31 cellular contexts compared by ENCODE assay signal in the genomic region with DNA sequence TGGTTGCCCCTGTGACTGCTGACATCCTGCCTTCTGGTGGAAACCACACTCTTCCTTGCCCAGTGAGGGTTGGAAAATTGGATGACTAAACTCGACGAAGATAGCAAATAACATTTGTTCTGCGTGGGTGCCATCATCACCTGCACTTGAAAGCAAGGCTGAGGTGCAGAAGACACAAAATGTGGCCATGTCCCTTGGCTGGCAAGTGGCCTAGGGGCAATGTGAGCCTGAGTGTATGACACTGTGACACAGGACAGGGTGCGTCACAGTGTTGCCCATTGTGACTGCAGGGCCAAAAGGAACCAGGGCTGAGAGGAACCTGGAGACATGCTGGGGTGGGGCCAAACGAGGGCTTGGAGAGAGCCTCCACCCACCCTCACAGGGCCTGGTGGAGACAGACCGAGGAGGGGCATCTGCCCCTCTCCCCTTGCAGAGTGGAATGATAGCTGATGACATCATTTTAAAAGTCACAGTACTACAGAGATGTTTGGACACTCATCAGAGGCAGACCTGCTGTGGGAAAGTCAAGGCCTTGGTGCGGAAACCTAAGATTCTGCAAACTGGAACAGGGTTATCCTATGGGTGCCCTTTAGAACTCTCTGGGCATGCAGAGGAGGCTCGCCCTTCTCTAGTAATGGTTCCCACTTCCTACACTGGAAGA. TPM values are rescaled to one million over a fixed set of nuclear protein-coding genes. Genes with fewer than 3 reads are reported as not detected.
DNase-seq lines count a peak whose midpoint lies in the region; ATAC-seq and TF ChIP-seq lines count a peak whose summit lies in the region.
"Had no signal": no experiment of that assay in that cellular context is flagged by ENCODE, and none has a peak within 500 bp of the region (broad histone marks: within the 10 kb centered on the region; RNA-seq: fewer than 3 reads in every experiment).

No MANE protein-coding gene starts in this region.

- no peaks in the 10 kb centered on the region for H3K79me2 ChIP-seq in neural progenitor cell (ENCODE audit: low read depth)

- H3K9ac ChIP-seq in neural progenitor cell, result no peak overlapping the region

- H2AFZ ChIP-seq in neural progenitor cell (replicated peaks), result no peak overlapping the region

- H3F3A ChIP-seq in neural progenitor cell (ENCODE audit: low read depth), result no peaks in the 10 kb centered on the region

- peak overlapping the region; percentile 66 for H3K27ac Mint-ChIP-seq in activated naive CD8-positive, alpha-beta T cell
- H3K27ac Mint-ChIP-seq in activated naive CD8-positive, alpha-beta T cell treated with anti-CD3 and anti-CD28 coated beads for 36 hours, result no peak overlapping the region
- H3K27ac Mint-ChIP-seq in T-cell (peak overlapping the region; percentile 77), neural progenitor cell (no peak overlapping the region)
- peak overlapping the region; percentile 71 for H3K27ac Mint-ChIP-seq in activated naive CD8-positive, alpha-beta T cell treated with anti-CD3 and anti-CD28 coated beads, Interleukin-2, amount 50 U/mL, for 24 hours
- no peak overlapping the region for H3K27ac Mint-ChIP-seq in stimulated activated naive CD8-positive, alpha-beta T cell treated with anti-CD3 and anti-CD28 coated beads, Interleukin-15, amount 100 ng/mL, for 72 hours
- H3K27ac Mint-ChIP-seq: progenitor cell of endocrine pancreas, type B pancreatic cell had no signal

- POLR2A ChIA-PET in T-cell (lab: Charles Lee), result interaction anchor here in 1 of 2 donors (1.5 kb wide), 1 partner anchor 12 kb away, joined by 5 read pairs; the partner anchor contains the start of gene HLA-F

- CTCF ChIA-PET in T-cell (lab: Charles Lee), result interaction anchor here in 1 of 2 donors (1.3 kb wide), 1 partner anchor 39 kb away, joined by 3 read pairs; no protein-coding TSS in a partner anchor

- H3K4me3 Mint-ChIP-seq in activated naive CD8-positive, alpha-beta T cell, result peak overlapping the region; percentile 59
- no peak overlapping the region for H3K4me3 Mint-ChIP-seq in activated naive CD8-positive, alpha-beta T cell treated with anti-CD3 and anti-CD28 coated beads for 36 hours
- peak overlapping the region in 2 of 3 donors; percentile 29 to 76 for H3K4me3 Mint-ChIP-seq in T-cell
- H3K4me3 Mint-ChIP-seq in activated naive CD8-positive, alpha-beta T cell treated with anti-CD3 and anti-CD28 coated beads, Interleukin-2, amount 50 U/mL, for 24 hours, result no peak overlapping the region
- H3K4me3 Mint-ChIP-seq in stimulated activated naive CD8-positive, alpha-beta T cell treated with anti-CD3 and anti-CD28 coated beads, Interleukin-15, amount 100 ng/mL, for 72 hours, result peak overlapping the region; percentile 27 to 51
- H3K4me3 Mint-ChIP-seq in neural progenitor cell, result no peak overlapping the region
- H3K4me3 Mint-ChIP-seq: type B pancreatic cell had no signal

- H3K27ac ChIP-seq in neural progenitor cell, result no peak overlapping the region
- H3K27ac ChIP-seq: foreskin keratinocyte had no signal

- H3K4me1 ChIP-seq in neural progenitor cell, result no peaks in the 10 kb centered on the region
- H3K4me1 ChIP-seq: esophagus squamous epithelium, foreskin keratinocyte had no signal

- H3K4me1 Mint-ChIP-seq in activated naive CD8-positive, alpha-beta T cell (ENCODE audit: low read depth), result peaks cover 87% of the 10 kb centered on the region
- peaks cover 74% of the 10 kb centered on the region for H3K4me1 Mint-ChIP-seq in activated naive CD8-positive, alpha-beta T cell treated with anti-CD3 and anti-CD28 coated beads for 36 hours
- H3K4me1 Mint-ChIP-seq in T-cell, result peaks cover 79 to 88% (median 80%) of the 10 kb centered on the region in 3 donors
- peaks cover 57% of the 10 kb centered on the region for H3K4me1 Mint-ChIP-seq in activated naive CD8-positive, alpha-beta T cell treated with anti-CD3 and anti-CD28 coated beads, Interleukin-2, amount 50 U/mL, for 24 hours
- peaks cover 77% of the 10 kb centered on the region for H3K4me1 Mint-ChIP-seq in stimulated activated naive CD8-positive, alpha-beta T cell treated with anti-CD3 and anti-CD28 coated beads, Interleukin-15, amount 100 ng/mL, for 72 hours
- H3K4me1 Mint-ChIP-seq in neural progenitor cell, result no peaks in the 10 kb centered on the region

- no peaks in the 10 kb centered on the region for H3K9me3 Mint-ChIP-seq in activated naive CD8-positive, alpha-beta T cell (ENCODE audit: low read depth)
- no peaks in the 10 kb centered on the region for H3K9me3 Mint-ChIP-seq in activated naive CD8-positive, alpha-beta T cell treated with anti-CD3 and anti-CD28 coated beads for 36 hours
- H3K9me3 Mint-ChIP-seq in T-cell (no peaks in the 10 kb centered on the region), neural progenitor cell (peaks cover 2% of the 10 kb centered on the region)
- no peaks in the 10 kb centered on the region for H3K9me3 Mint-ChIP-seq in activated naive CD8-positive, alpha-beta T cell treated with anti-CD3 and anti-CD28 coated beads, Interleukin-2, amount 50 U/mL, for 24 hours
- no peaks in the 10 kb centered on the region for H3K9me3 Mint-ChIP-seq in stimulated activated naive CD8-positive, alpha-beta T cell treated with anti-CD3 and anti-CD28 coated beads, Interleukin-15, amount 100 ng/mL, for 72 hours
- H3K9me3 Mint-ChIP-seq: type B pancreatic cell had no signal

- H3K36me3 Mint-ChIP-seq in activated naive CD8-positive, alpha-beta T cell, result no peaks in the 10 kb centered on the region
- H3K36me3 Mint-ChIP-seq in activated naive CD8-positive, alpha-beta T cell treated with anti-CD3 and anti-CD28 coated beads for 36 hours, result peaks cover 1% of the 10 kb centered on the region
- H3K36me3 Mint-ChIP-seq in T-cell (no peaks in the 10 kb centered on the region), neural progenitor cell (no peaks in the 10 kb centered on the region)
- no peaks in the 10 kb centered on the region for H3K36me3 Mint-ChIP-seq in activated naive CD8-positive, alpha-beta T cell treated with anti-CD3 and anti-CD28 coated beads, Interleukin-2, amount 50 U/mL, for 24 hours (ENCODE audit: low read depth)
- H3K36me3 Mint-ChIP-seq: type B pancreatic cell had no signal

- peaks cover 6% of the 10 kb centered on the region for H3K27me3 ChIP-seq in neural progenitor cell
- H3K27me3 ChIP-seq: MG63 had no signal

- H3K36me3 ChIP-seq in neural progenitor cell, result no peaks in the 10 kb centered on the region
- H3K36me3 ChIP-seq: esophagus squamous epithelium, heart right ventricle, MG63 had no signal

- H3K9me3 ChIP-seq in neural progenitor cell (ENCODE audit: low read depth), result no peaks in the 10 kb centered on the region
- H3K9me3 ChIP-seq: esophagus squamous epithelium, heart right ventricle, MG63 had no signal

- H4K20me1 ChIP-seq in neural progenitor cell (ENCODE audit: low read depth), result no peaks in the 10 kb centered on the region

- H3K27me3 Mint-ChIP-seq in activated naive CD8-positive, alpha-beta T cell, result no peaks in the 10 kb centered on the region
- H3K27me3 Mint-ChIP-seq in activated naive CD8-positive, alpha-beta T cell treated with anti-CD3 and anti-CD28 coated beads for 36 hours, result no peaks in the 10 kb centered on the region
- no peaks in the 10 kb centered on the region for H3K27me3 Mint-ChIP-seq in T-cell
- H3K27me3 Mint-ChIP-seq in activated naive CD8-positive, alpha-beta T cell treated with anti-CD3 and anti-CD28 coated beads, Interleukin-2, amount 50 U/mL, for 24 hours, result no peaks in the 10 kb centered on the region
- H3K27me3 Mint-ChIP-seq in stimulated activated naive CD8-positive, alpha-beta T cell treated with anti-CD3 and anti-CD28 coated beads, Interleukin-15, amount 100 ng/mL, for 72 hours, result no peaks in the 10 kb centered on the region
- H3K27me3 Mint-ChIP-seq in neural progenitor cell (ENCODE audit: insufficient read depth, low read depth), result peaks cover 8% of the 10 kb centered on the region

- no peak for DNase-seq in activated naive CD8-positive, alpha-beta T cell treated with anti-CD3 and anti-CD28 coated beads for 36 hours
- DNase-seq in T-cell, result no peak
- no peak for DNase-seq in activated naive CD8-positive, alpha-beta T cell treated with anti-CD3 and anti-CD28 coated beads, Interleukin-2, amount 50 U/mL, for 24 hours
- DNase-seq in stimulated activated naive CD8-positive, alpha-beta T cell treated with anti-CD3 and anti-CD28 coated beads, Interleukin-15, amount 100 ng/mL, for 72 hours, result no peak
- no peak for DNase-seq in NCI-H187 treated with DMSO at 0.1 percent for 48 hours (lab: John Stamatoyannopoulos, UW)
- no peak for DNase-seq in neural progenitor cell (ENCODE audit: low spot score)
- DNase-seq: activated CD4-positive, CD25-positive, alpha-beta regulatory T cell treated with anti-CD3 and anti-CD28 coated beads, Interleukin-2, amount 50 U/mL, for 72 hours; central memory CD4-positive, alpha-beta T cell; dermis blood vessel endothelial cell; esophagus squamous epithelium; foreskin keratinocyte; heart right ventricle; KG1; MG63; NCI-H1105; NCI-H2029 treated with DMSO at 0.1 percent for 48 hours; NCI-H226; NCI-H526 treated with DMSO at 0.1 percent for 48 hours; NK-92 treated with Interleukin-12 subunit alpha and Interleukin-12 subunit beta, amount 100 ng/mL, for 24 hours; stimulated activated CD4-positive, alpha-beta T cell treated with anti-CD3 and anti-CD28 coated beads, Interleukin-12 subunit alpha, Interleukin-12 subunit beta, amount 100 ng/mL, for 4 hours; stimulated activated CD4-positive, alpha-beta T cell treated with anti-CD3 and anti-CD28 coated beads, Interleukin-2, amount 100 ng/mL, for 48 hours; substantia nigra had no signal

- TF ChIP-seq CTCF in neural progenitor cell (IDR thresholded peaks at IDR 0.05), result no peak

- no peak overlapping the region for H3K4me3 ChIP-seq in neural progenitor cell
- H3K4me3 ChIP-seq: esophagus squamous epithelium, heart right ventricle, MG63 had no signal

- H3K4me2 ChIP-seq in neural progenitor cell, result no peak overlapping the region

- no peak for ATAC-seq in T-cell (replicated peaks in 1 of 4)
- no peak for ATAC-seq in activated naive CD8-positive, alpha-beta T cell treated with anti-CD3 and anti-CD28 coated beads, Interleukin-2, amount 50 U/mL, for 24 hours
- no peak for ATAC-seq in stimulated activated naive CD8-positive, alpha-beta T cell treated with anti-CD3 and anti-CD28 coated beads, Interleukin-15, amount 100 ng/mL, for 72 hours
- ATAC-seq: foreskin keratinocyte, heart right ventricle, sciatic nerve had no signal

RNA-seq across cellular contexts. Expression of gene HLA-F, which starts 12.8 kb away (rescaled TPM):
- total RNA-seq in activated naive CD8-positive, alpha-beta T cell treated with anti-CD3 and anti-CD28 coated beads for 36 hours, result 100 to 1,000 TPM; 178 to 181 TPM
- total RNA-seq in T-cell (100 to 1,000 TPM; 600 to 951 (median 748) TPM), neural progenitor cell (ENCODE audit: low replicate concordance) (0.56 TPM in 1 of 2 replicates, not detected in the other)
- total RNA-seq: progenitor cell of endocrine pancreas had no signal

RNA-seq across cellular contexts. Expression of gene ZFP57, which starts 29.5 kb away (rescaled TPM):
- 10 to 100 TPM; 10.6 to 11.5 TPM for total RNA-seq in activated naive CD8-positive, alpha-beta T cell treated with anti-CD3 and anti-CD28 coated beads for 36 hours
- total RNA-seq in T-cell (1 to 10 TPM in 1 of 5 donors, not detected in 4; 1.0 TPM), neural progenitor cell (ENCODE audit: low replicate concordance) (not detected in 2 replicates)
- total RNA-seq: liver, myocyte, sciatic nerve, SK-MEL-5 had no signal

RNA-seq across cellular contexts. Expression of gene MOG, which starts 53.5 kb away (rescaled TPM):
- total RNA-seq in activated naive CD8-positive, alpha-beta T cell treated with anti-CD3 and anti-CD28 coated beads for 36 hours, result not detected
- total RNA-seq in T-cell, result not detected
- total RNA-seq in neural progenitor cell (ENCODE audit: low replicate concordance), result not detected in 2 replicates
- total RNA-seq: dermis blood vessel endothelial cell; esophagus squamous epithelium; foreskin keratinocyte; kidney epithelial cell; liver; myocyte; progenitor cell of endocrine pancreas; sciatic nerve; SK-MEL-5; T-helper 1 cell treated with Interleukin-12 subunit alpha and Interleukin-12 subunit beta and Interleukin-4 antibody, amounts not matched to agents 30 ng/mL and 1 ng/mL, for 36 hours had no signal

Comparison
In these comparisons a context has a peak if more than half of its experiments do, and no peak if none do; other contexts are left out.
1. H3K27ac Mint-ChIP-seq: peak in activated naive CD8-positive, alpha-beta T cell (single experiment), T-cell (2 of 2) and activated naive CD8-positive, alpha-beta T cell treated with anti-CD3 and anti-CD28 coated beads, Interleukin-2, amount 50 U/mL, for 24 hours (single experiment); none in activated naive CD8-positive, alpha-beta T cell treated with anti-CD3 and anti-CD28 coated beads for 36 hours (single experiment), stimulated activated naive CD8-positive, alpha-beta T cell treated with anti-CD3 and anti-CD28 coated beads, Interleukin-15, amount 100 ng/mL, for 72 hours (0 of 2) and neural progenitor cell (single experiment).
2. H3K4me3 Mint-ChIP-seq: peak in activated naive CD8-positive, alpha-beta T cell (single experiment), T-cell (2 of 3) and stimulated activated naive CD8-positive, alpha-beta T cell treated with anti-CD3 and anti-CD28 coated beads, Interleukin-15, amount 100 ng/mL, for 72 hours (2 of 2); none in activated naive CD8-positive, alpha-beta T cell treated with anti-CD3 and anti-CD28 coated beads for 36 hours (single experiment), activated naive CD8-positive, alpha-beta T cell treated with anti-CD3 and anti-CD28 coated beads, Interleukin-2, amount 50 U/mL, for 24 hours (single experiment) and neural progenitor cell (single experiment).
3. RNA of gene HLA-F, which starts 12.8 kb away (total RNA-seq): 600 to 951 TPM in T-cell and 178 to 181 TPM in activated naive CD8-positive, alpha-beta T cell treated with anti-CD3 and anti-CD28 coated beads for 36 hours; 0.56 TPM in neural progenitor cell; every median in the first group is over 100 times any median in the second.
4. RNA of gene ZFP57, which starts 29.5 kb away (total RNA-seq): 10.6 to 11.5 TPM in activated naive CD8-positive, alpha-beta T cell treated with anti-CD3 and anti-CD28 coated beads for 36 hours; 1.0 TPM in T-cell and not detected in neural progenitor cell; every median in the first group is over 4 times any median in the second.